8 cellular contexts compared by ENCODE assay signal in the genomic region with DNA sequence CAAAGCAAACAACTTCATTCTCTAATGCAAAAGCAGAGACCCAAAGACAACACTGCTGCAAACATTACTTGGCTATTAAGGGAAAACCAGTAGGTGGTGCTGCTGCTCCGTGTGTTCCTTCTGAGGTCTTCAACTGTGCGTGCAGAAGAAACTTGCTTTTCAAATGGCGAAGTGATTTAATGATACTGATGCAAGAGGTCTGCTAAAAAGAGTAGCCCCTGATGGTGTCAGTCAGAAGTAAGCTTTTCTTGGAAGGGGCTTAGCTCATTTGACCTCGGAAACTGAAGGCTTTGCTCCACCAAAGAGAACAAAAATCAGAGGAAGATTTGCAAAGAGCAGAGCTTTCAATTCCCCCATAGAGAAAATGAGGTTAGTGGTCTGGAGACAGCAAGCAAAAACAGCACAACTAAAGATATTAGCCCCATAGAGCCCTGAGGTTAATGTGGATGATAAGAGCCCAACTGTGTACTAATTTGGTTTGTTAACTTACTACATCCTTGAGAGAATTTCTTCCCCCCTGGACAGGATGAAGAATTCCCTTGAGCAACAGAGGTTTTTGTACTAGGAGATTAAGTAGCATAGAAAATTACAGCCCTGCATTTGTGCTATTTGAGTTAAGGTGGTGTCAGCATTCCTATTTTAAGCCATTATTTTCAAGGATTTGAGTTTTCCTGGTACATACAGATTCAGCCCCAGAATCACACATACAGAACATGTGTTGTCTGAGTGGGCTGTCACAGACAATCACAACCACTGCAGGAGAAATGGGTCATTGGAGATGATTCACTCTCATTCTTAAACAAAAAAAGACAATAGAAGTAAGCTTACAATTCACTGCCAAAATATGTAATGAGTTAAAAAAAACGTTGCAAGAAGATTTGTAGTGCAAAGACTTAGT.
A peak's percentile ranks its signal among the peaks of the same experiment; 100 is the strongest.
DNase-seq lines count a peak whose midpoint lies in the region; ATAC-seq and TF ChIP-seq lines count a peak whose summit lies in the region.

No MANE protein-coding gene starts in this region.

- H3K36me3 ChIP-seq in A673 (ENCODE audit: insufficient read depth, low read length, poor library complexity, severe bottlenecking) (no peaks in the 10 kb centered on the region), WERI-Rb-1 (no peaks in the 10 kb centered on the region)

- CTCF ChIA-PET in A673 (lab: Charles Lee) = interaction anchor here (1.2 to 1.7 kb wide), 2 partner anchors 162 to 346 kb away, joined by 3 to 8 read pairs; no protein-coding TSS in a partner anchor

- intact Hi-C loops in A673 (cut with micrococcal nuclease; ENCODE audit: unreplicated experiment) = loop anchor here (1.0 to 10.0 kb wide), 4 partner anchors 62 to 1488 kb away; a partner anchor contains a TSS

- peak; percentile 88 for DNase-seq in A673 (ENCODE audit: low spot score)
- DNase-seq in NCI-H2081 (lab: John Stamatoyannopoulos, UW) = peak; percentile 87 to 88
- DNase-seq in WERI-Rb-1 = peak; percentile 69
- DNase-seq in dermis blood vessel endothelial cell = peak; percentile 60
- peak; percentile 93 for DNase-seq in medulla oblongata (ENCODE audit: extremely low spot score)
- peak; percentile 16 for DNase-seq in stimulated activated naive B cell treated with anti-CD40 and anti-IgM and Interleukin-4, amounts not matched to agents 10 μg/mL and 1 μg/mL and 100 μg/mL, for 72 hours

- peaks cover 0 to 5% of the 10 kb centered on the region in 2 donors for H3K4me1 Mint-ChIP-seq in stimulated activated naive B cell treated with anti-CD40 and anti-IgM and Interleukin-4, amounts not matched to agents 10 μg/mL and 1 μg/mL and 100 μg/mL, for 72 hours

- BruUV-seq in A673 (replicated peaks; lab: Mats Ljungman, UMichigan) = no TSS peak

- H3K36me3 Mint-ChIP-seq in stimulated activated naive B cell treated with anti-CD40 and anti-IgM and Interleukin-4, amounts not matched to agents 10 μg/mL and 1 μg/mL and 100 μg/mL, for 72 hours = no peaks in the 10 kb centered on the region

- peaks cover 3% of the 10 kb centered on the region for H3K27me3 ChIP-seq in A673 (replicated peaks; ENCODE audit: insufficient read depth, low read depth, low read length, poor library complexity)
- H3K27me3 ChIP-seq in WERI-Rb-1 (ENCODE audit: insufficient read depth, low read depth, severe bottlenecking) = no peaks in the 10 kb centered on the region

- H3K4me3 Mint-ChIP-seq in stimulated activated naive B cell treated with anti-CD40 and anti-IgM and Interleukin-4, amounts not matched to agents 10 μg/mL and 1 μg/mL and 100 μg/mL, for 72 hours = no peak overlapping the region

- H3K9me3 ChIP-seq in A673 (ENCODE audit: low read depth, low read length, poor library complexity, severe bottlenecking) (no peaks in the 10 kb centered on the region), WERI-Rb-1 (ENCODE audit: severe bottlenecking) (no peaks in the 10 kb centered on the region)

- TF ChIP-seq CTCF in A673 (conservative IDR thresholded peaks at IDR 0.05; ENCODE audit: low read depth, low read length) (peak; percentile 88), GM12875 (IDR thresholded peaks at IDR 0.05; ENCODE audit: borderline replicate concordance, insufficient read depth, low read depth, low read length) (peak; percentile 74), WERI-Rb-1 (IDR thresholded peaks at IDR 0.05; ENCODE audit: low read depth, low read length) (peak; percentile 86)

- H3K4me3 ChIP-seq in A673 (ENCODE audit: low read depth, low read length, poor library complexity, severe bottlenecking) = no peak overlapping the region
- H3K4me3 ChIP-seq in GM12875 (ENCODE audit: low read depth, low read length) = no peak overlapping the region
- H3K4me3 ChIP-seq in WERI-Rb-1 (ENCODE audit: low read depth, low read length) = no peak overlapping the region

- peak; percentile 87 for ATAC-seq in HG02885 (IDR thresholded peaks at IDR 0.05; ENCODE audit: poor library complexity, unreplicated experiment)
- peak; percentile 78 to 82 for ATAC-seq in stimulated activated naive B cell treated with anti-CD40 and anti-IgM and Interleukin-4, amounts not matched to agents 10 μg/mL and 1 μg/mL and 100 μg/mL, for 72 hours (replicated peaks)

- POLR2A ChIA-PET in A673 (lab: Charles Lee; ENCODE audit: low non-redundant PET) = no interaction called here

- H3K27ac ChIP-seq in A673 (ENCODE audit: low read depth, low read length, poor library complexity, severe bottlenecking) (no peak overlapping the region), WERI-Rb-1 (no peak overlapping the region)

- no peaks in the 10 kb centered on the region for H3K9me3 Mint-ChIP-seq in stimulated activated naive B cell treated with anti-CD40 and anti-IgM and Interleukin-4, amounts not matched to agents 10 μg/mL and 1 μg/mL and 100 μg/mL, for 72 hours

- peaks cover 10% of the 10 kb centered on the region for H3K4me1 ChIP-seq in A673 (ENCODE audit: insufficient read depth, low read length, poor library complexity, severe bottlenecking)

- no peak overlapping the region for H3K27ac Mint-ChIP-seq in stimulated activated naive B cell treated with anti-CD40 and anti-IgM and Interleukin-4, amounts not matched to agents 10 μg/mL and 1 μg/mL and 100 μg/mL, for 72 hours

- H3K27me3 Mint-ChIP-seq in stimulated activated naive B cell treated with anti-CD40 and anti-IgM and Interleukin-4, amounts not matched to agents 10 μg/mL and 1 μg/mL and 100 μg/mL, for 72 hours = peaks cover 8 to 22% of the 10 kb centered on the region in 2 donors

Comparison
In these comparisons a context has a peak if more than half of its experiments do, and no peak if none do; other contexts are left out.
1. DNase-seq: peak in every context shown above with its lines; median percentile 93 in medulla oblongata; 88 in A673; 88 in NCI-H2081; 69 in WERI-Rb-1; 60 in dermis blood vessel endothelial cell; 16 in stimulated activated naive B cell treated with anti-CD40 and anti-IgM and Interleukin-4, amounts not matched to agents 10 μg/mL and 1 μg/mL and 100 μg/mL, for 72 hours.